1 cellular context compared by ENCODE assay signal in genomic region chr6:34288581-34288980, GRCh38.
TF ChIP-seq lines count a peak whose summit lies in the region.

No MANE protein-coding gene starts in this region.

TF ChIP-seq in SK-N-SH, 30 proteins besides CTCF, POLR2A, EP300 and RAD21 (continued from another document):
- no peak for TF ChIP-seq MXI1 (IDR thresholded peaks at IDR 0.05; ENCODE audit: low read depth, low read length)
- TF ChIP-seq YY1 (IDR thresholded peaks at IDR 0.05; ENCODE audit: low read depth) = no peak
- no peak for TF ChIP-seq NFIC (IDR thresholded peaks at IDR 0.05; ENCODE audit: borderline replicate concordance)
- no peak for TF ChIP-seq CHD2 (IDR thresholded peaks at IDR 0.05; ENCODE audit: low read length, partially characterized antibody)
- no peak for TF ChIP-seq FOXM1 (IDR thresholded peaks at IDR 0.05; ENCODE audit: low read depth)
- TF ChIP-seq NRF1 (IDR thresholded peaks at IDR 0.05; ENCODE audit: low read depth, low read length) = no peak
- TF ChIP-seq, protein P1, sequence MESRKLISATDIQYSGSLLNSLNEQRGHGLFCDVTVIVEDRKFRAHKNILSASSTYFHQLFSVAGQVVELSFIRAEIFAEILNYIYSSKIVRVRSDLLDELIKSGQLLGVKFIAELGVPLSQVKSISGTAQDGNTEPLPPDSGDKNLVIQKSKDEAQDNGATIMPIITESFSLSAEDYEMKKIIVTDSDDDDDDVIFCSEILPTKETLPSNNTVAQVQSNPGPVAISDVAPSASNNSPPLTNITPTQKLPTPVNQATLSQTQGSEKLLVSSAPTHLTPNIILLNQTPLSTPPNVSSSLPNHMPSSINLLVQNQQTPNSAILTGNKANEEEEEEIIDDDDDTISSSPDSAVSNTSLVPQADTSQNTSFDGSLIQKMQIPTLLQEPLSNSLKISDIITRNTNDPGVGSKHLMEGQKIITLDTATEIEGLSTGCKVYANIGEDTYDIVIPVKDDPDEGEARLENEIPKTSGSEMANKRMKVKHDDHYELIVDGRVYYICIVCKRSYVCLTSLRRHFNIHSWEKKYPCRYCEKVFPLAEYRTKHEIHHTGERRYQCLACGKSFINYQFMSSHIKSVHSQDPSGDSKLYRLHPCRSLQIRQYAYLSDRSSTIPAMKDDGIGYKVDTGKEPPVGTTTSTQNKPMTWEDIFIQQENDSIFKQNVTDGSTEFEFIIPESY (IDR thresholded peaks at IDR 0.05; ENCODE audit: borderline replicate concordance, low read depth) = no peak
- TF ChIP-seq, protein P2, sequence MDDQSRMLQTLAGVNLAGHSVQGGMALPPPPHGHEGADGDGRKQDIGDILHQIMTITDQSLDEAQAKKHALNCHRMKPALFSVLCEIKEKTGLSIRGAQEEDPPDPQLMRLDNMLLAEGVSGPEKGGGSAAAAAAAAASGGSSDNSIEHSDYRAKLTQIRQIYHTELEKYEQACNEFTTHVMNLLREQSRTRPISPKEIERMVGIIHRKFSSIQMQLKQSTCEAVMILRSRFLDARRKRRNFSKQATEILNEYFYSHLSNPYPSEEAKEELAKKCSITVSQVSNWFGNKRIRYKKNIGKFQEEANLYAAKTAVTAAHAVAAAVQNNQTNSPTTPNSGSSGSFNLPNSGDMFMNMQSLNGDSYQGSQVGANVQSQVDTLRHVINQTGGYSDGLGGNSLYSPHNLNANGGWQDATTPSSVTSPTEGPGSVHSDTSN (IDR thresholded peaks at IDR 0.05) = no peak
- no peak for TF ChIP-seq TCF12 (IDR thresholded peaks at IDR 0.05)
- TF ChIP-seq POLR2AphosphoS5 (IDR thresholded peaks at IDR 0.05; ENCODE audit: low read depth, low read length) = no peak
- no peak for TF ChIP-seq SMC3 (IDR thresholded peaks at IDR 0.05; ENCODE audit: low read depth, low read length)
- no peak for TF ChIP-seq GATA2 (CRISPR knock-in tag; IDR thresholded peaks at IDR 0.05)
- TF ChIP-seq ELF1 (IDR thresholded peaks at IDR 0.05) = no peak
TF ChIP-seq in SK-N-SH: peak in this region for 0.
